ENCODE assay signal across 20 cellular contexts in the genomic region with DNA sequence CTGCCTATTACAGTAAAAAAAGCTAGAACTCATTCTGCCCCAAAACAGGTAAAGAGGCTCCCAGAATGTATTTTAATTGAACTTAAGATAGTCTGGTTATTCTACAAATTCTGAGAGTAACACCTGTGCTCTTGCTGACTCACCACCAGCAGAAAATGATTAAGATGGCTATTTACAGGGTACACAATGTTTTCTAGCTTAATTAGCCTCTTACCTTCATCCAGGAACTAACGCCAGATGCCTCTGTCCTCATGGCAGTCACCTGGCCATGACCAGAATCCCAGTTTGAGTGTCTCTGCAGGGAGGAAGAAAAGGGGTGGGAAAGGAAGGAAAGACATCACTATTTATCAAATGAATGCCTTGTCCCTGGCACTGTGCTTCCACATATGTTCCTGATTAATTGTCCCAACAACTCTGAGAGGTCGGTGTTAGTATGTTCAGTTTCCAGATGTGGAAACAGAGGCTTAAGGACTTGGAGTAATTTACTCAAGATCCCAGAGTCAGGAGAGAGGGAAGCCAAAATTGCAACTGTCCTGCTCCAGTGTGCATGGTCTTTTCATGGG. TPM values are rescaled to one million over a fixed set of nuclear protein-coding genes. Genes with fewer than 3 reads are reported as not detected.
DNase-seq lines count a peak whose midpoint lies in the region; ATAC-seq and TF ChIP-seq lines count a peak whose summit lies in the region.
"Had no signal": no experiment of that assay in that cellular context is flagged by ENCODE, and none has a peak within 500 bp of the region (broad histone marks: within the 10 kb centered on the region; RNA-seq: fewer than 3 reads in every experiment).

No MANE protein-coding gene starts in this region.

- CTCF ChIA-PET in SK-N-SH (lab: Yijun Ruan, JAX): no interaction called here

- POLR2A ChIA-PET in SK-N-SH (lab: Yijun Ruan, JAX): no interaction called here

- WGBS in SK-N-SH (ENCODE audit: low lambda C conversion rate): 27% methylated on average over 2 of the region's 2 CpGs

- peaks cover 3 to 12% of the 10 kb centered on the region in 2 experiments; a peak in 3 of 4 replicates for H3K4me1 ChIP-seq in SK-N-SH (ENCODE audit: control insufficient read depth in 1 of 2, insufficient read depth in 2 of 2, low read depth in 1 of 2, low read length in 1 of 2)
- H3K4me1 ChIP-seq: A549, stomach had no signal

- H4K20me1 ChIP-seq in SK-N-SH (ENCODE audit: insufficient read depth): no peaks in the 10 kb centered on the region

- H3K4me2 ChIP-seq in SK-N-SH: no peak overlapping the region
- H3K4me2 ChIP-seq: A549 had no signal

- TF ChIP-seq CTCF in SK-N-SH (IDR thresholded peaks at IDR 0.05) (no peak), fibroblast of the aortic adventitia (IDR thresholded peaks at IDR 0.05; ENCODE audit: insufficient read depth, low read length) (no peak)

- no peaks in the 10 kb centered on the region for H3K9me3 ChIP-seq in SK-N-SH
- H3K9me3 ChIP-seq: neutrophil had no signal

- H3K27me3 ChIP-seq in SK-N-SH (ENCODE audit: insufficient read depth): no peaks in the 10 kb centered on the region
- H3K27me3 ChIP-seq: cardiac muscle cell, neutrophil, right lobe of liver, stomach had no signal

- no peak overlapping the region for H3K4me3 ChIP-seq in SK-N-SH (ENCODE audit: low read depth in 2 of 2, low read length in 1 of 2)
- no peak overlapping the region for H3K4me3 ChIP-seq in fibroblast of the aortic adventitia (ENCODE audit: low read depth, low read length)
- H3K4me3 ChIP-seq: A549, cardiac muscle cell, right lobe of liver, stomach had no signal

- H3K36me3 ChIP-seq in SK-N-SH (replicated peaks in 1 of 2; ENCODE audit: control insufficient read depth in 1 of 2, insufficient read depth in 2 of 2, low read length in 1 of 2): no peaks in the 10 kb centered on the region
- H3K36me3 ChIP-seq: cardiac muscle cell, neutrophil, right lobe of liver, stomach had no signal

- H3F3A ChIP-seq in SK-N-SH (replicated peaks; ENCODE audit: insufficient read depth): no peaks in the 10 kb centered on the region

- ATAC-seq in SK-N-SH treated with all-trans-retinoic acid at 6 μM for 48 hours (no peak), HG03571 (IDR thresholded peaks at IDR 0.05; ENCODE audit: unreplicated experiment) (no peak)
- ATAC-seq: A549, HCT116 had no signal

- no peaks in the 10 kb centered on the region for H3K79me2 ChIP-seq in SK-N-SH (ENCODE audit: insufficient read depth)

- no peak overlapping the region for H3K9ac ChIP-seq in SK-N-SH

- no peaks in the 10 kb centered on the region for H3K9me2 ChIP-seq in SK-N-SH

- peak overlapping the region in 1 of 2 experiments; percentile 44; a peak in 1 of 4 replicates for H3K27ac ChIP-seq in SK-N-SH (ENCODE audit: low read depth in 2 of 2, low read length in 1 of 2)
- H3K27ac ChIP-seq: A549, cardiac muscle cell, neutrophil, stomach had no signal

- no peak for DNase-seq in SK-N-SH
- peak; percentile 54 for DNase-seq in NCI-H774 (lab: John Stamatoyannopoulos, UW)
- DNase-seq in fibroblast of the aortic adventitia (ENCODE audit: low read depth): peak; percentile 46
- peak; percentile 7 for DNase-seq in smooth muscle cell of the brain vasculature (ENCODE audit: low read depth, low spot score)
- DNase-seq in NCI-H2227 treated with DMSO at 0.1 percent for 48 hours (lab: John Stamatoyannopoulos, UW): no peak
- DNase-seq in NCI-H2196 (lab: John Stamatoyannopoulos, UW; ENCODE audit: unreplicated experiment): no peak
- DNase-seq: activated CD4-positive, alpha-beta memory T cell treated with anti-CD3 and anti-CD28 coated beads for 36 hours; activated T-cell treated with anti-CD3 and anti-CD28 coated beads, Interleukin-2, amount 50 U/mL, for 24 hours; CD4-positive, alpha-beta T cell; hippocampal formation; NCI-H82; right lobe of liver; stimulated activated CD4-positive, alpha-beta T cell treated with anti-CD3 and anti-CD28 coated beads, Interleukin-2, amount 100 ng/mL, for 24 hours; stomach had no signal

- no peak for TF ChIP-seq RAD21 in SK-N-SH (IDR thresholded peaks at IDR 0.05; ENCODE audit: low read length)

- H2AFZ ChIP-seq in SK-N-SH (ENCODE audit: low read depth): no peak overlapping the region

- no peak for TF ChIP-seq EP300 in SK-N-SH (IDR thresholded peaks at IDR 0.05; ENCODE audit: borderline replicate concordance in 1 of 2, low read depth in 1 of 2, low read length in 1 of 2)

TF ChIP-seq in SK-N-SH, 30 proteins besides CTCF, POLR2A, EP300 and RAD21:
- TF ChIP-seq TCF12 (IDR thresholded peaks at IDR 0.05) (peak; percentile 30; the same call in 1 of the 2 replicates), MEF2A (IDR thresholded peaks at IDR 0.05; ENCODE audit: borderline replicate concordance, low read depth) (no peak)
TF ChIP-seq in SK-N-SH: peak in this region for 1.

TF ChIP-seq in SK-N-SH treated with all-trans-retinoic acid at 6 μM for 48 hours, 23 proteins besides CTCF, POLR2A, EP300 and RAD21 (continues in another document):
- no peak for TF ChIP-seq SNAI2 (CRISPR knock-in tag; IDR thresholded peaks at IDR 0.05)
- TF ChIP-seq, protein P1, sequence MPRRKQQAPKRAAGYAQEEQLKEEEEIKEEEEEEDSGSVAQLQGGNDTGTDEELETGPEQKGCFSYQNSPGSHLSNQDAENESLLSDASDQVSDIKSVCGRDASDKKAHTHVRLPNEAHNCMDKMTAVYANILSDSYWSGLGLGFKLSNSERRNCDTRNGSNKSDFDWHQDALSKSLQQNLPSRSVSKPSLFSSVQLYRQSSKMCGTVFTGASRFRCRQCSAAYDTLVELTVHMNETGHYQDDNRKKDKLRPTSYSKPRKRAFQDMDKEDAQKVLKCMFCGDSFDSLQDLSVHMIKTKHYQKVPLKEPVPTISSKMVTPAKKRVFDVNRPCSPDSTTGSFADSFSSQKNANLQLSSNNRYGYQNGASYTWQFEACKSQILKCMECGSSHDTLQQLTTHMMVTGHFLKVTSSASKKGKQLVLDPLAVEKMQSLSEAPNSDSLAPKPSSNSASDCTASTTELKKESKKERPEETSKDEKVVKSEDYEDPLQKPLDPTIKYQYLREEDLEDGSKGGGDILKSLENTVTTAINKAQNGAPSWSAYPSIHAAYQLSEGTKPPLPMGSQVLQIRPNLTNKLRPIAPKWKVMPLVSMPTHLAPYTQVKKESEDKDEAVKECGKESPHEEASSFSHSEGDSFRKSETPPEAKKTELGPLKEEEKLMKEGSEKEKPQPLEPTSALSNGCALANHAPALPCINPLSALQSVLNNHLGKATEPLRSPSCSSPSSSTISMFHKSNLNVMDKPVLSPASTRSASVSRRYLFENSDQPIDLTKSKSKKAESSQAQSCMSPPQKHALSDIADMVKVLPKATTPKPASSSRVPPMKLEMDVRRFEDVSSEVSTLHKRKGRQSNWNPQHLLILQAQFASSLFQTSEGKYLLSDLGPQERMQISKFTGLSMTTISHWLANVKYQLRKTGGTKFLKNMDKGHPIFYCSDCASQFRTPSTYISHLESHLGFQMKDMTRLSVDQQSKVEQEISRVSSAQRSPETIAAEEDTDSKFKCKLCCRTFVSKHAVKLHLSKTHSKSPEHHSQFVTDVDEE (CRISPR knock-in tag; IDR thresholded peaks at IDR 0.05): no peak
- no peak for TF ChIP-seq PATZ1 (CRISPR knock-in tag; IDR thresholded peaks at IDR 0.05; ENCODE audit: borderline replicate concordance)
- TF ChIP-seq ESRRG (CRISPR knock-in tag; IDR thresholded peaks at IDR 0.05): no peak
- TF ChIP-seq CREB5 (CRISPR knock-in tag; IDR thresholded peaks at IDR 0.05; ENCODE audit: low read depth): no peak
- no peak for TF ChIP-seq CSRNP3 (CRISPR knock-in tag; IDR thresholded peaks at IDR 0.05)

RNA-seq across cellular contexts. Expression of gene PPP1R3G, which starts 31.2 kb away (rescaled TPM):
- 0.08 and 0.10 TPM in 2 replicates for polyA plus RNA-seq in SK-N-SH (2012; rRNA removed)
- polyA plus RNA-seq in SK-N-SH (2012; cell fraction: cytosol; rRNA removed): 0.04 and 0.08 TPM in 2 replicates
- polyA plus RNA-seq in SK-N-SH (2012; cell fraction: nucleus; rRNA removed): 0.09 and 0.12 TPM in 2 replicates
- 3.8 and 10.1 TPM in 2 replicates for total RNA-seq in fibroblast of the aortic adventitia (ENCODE audit: low replicate concordance)
- total RNA-seq: activated CD4-positive, alpha-beta memory T cell treated with anti-CD3 and anti-CD28 coated beads for 36 hours; CD4-positive, alpha-beta T cell had no signal

RNA-seq across cellular contexts. Expression of gene RPP40, which starts 50.1 kb away (rescaled TPM):
- polyA plus RNA-seq in SK-N-SH (2012; rRNA removed): 8.3 and 9.8 TPM in 2 replicates
- 13.2 and 14.1 TPM in 2 replicates for polyA plus RNA-seq in SK-N-SH (2012; cell fraction: cytosol; rRNA removed)
- 3.9 and 9.2 TPM in 2 replicates for polyA plus RNA-seq in SK-N-SH (2012; cell fraction: nucleus; rRNA removed)
- 1.8 and 21.9 TPM in 2 replicates for total RNA-seq in fibroblast of the aortic adventitia (ENCODE audit: low replicate concordance)

Comparison
In these comparisons a context has a peak if more than half of its experiments do, and no peak if none do; other contexts are left out.
1. DNase-seq: peak in NCI-H774 (single experiment), fibroblast of the aortic adventitia (single experiment) and smooth muscle cell of the brain vasculature (single experiment); none in SK-N-SH (single experiment), NCI-H2227 treated with DMSO at 0.1 percent for 48 hours (single experiment) and NCI-H2196 (single experiment).